In genomic region chr16:85333744-85334640, GRCh38 we compare ENCODE assay signal across 14 cellular contexts.
A peak's percentile ranks its signal among the peaks of the same experiment; 100 is the strongest.
DNase-seq lines count a peak whose midpoint lies in the region; ATAC-seq and TF ChIP-seq lines count a peak whose summit lies in the region.
"Had no signal": no experiment of that assay in that cellular context is flagged by ENCODE, and none has a peak within 500 bp of the region (broad histone marks: within the 10 kb centered on the region; RNA-seq: fewer than 3 reads in every experiment).

No MANE protein-coding gene starts in this region.

- TF ChIP-seq POLR2A in Peyer's patch (IDR thresholded peaks at IDR 0.05) (no peak), gastrocnemius medialis (IDR thresholded peaks at IDR 0.05) (no peak)

- H3K27ac Mint-ChIP-seq in GM23338: no peak overlapping the region

- peak overlapping the region; percentile 48 for H3K4me3 ChIP-seq in GM23338
- no peak overlapping the region for H3K4me3 ChIP-seq in Peyer's patch
- H3K4me3 ChIP-seq in iPS-18c (ENCODE audit: insufficient read depth, low read depth, low read length): 0 out of 2 replicates have a peak overlapping the region, but pooled peaks have one; percentile 36
- no peak overlapping the region for H3K4me3 ChIP-seq in gastrocnemius medialis
- H3K4me3 ChIP-seq: lung, SJCRH30 had no signal

- no peaks in the 10 kb centered on the region for H3K36me3 ChIP-seq in GM23338 (ENCODE audit: insufficient read depth)
- no peaks in the 10 kb centered on the region for H3K36me3 ChIP-seq in Peyer's patch
- H3K36me3 ChIP-seq in gastrocnemius medialis: no peaks in the 10 kb centered on the region
- H3K36me3 ChIP-seq: SJCRH30, spleen had no signal

- no peak overlapping the region for H3K27ac ChIP-seq in GM23338 (ENCODE audit: low read depth)
- H3K27ac ChIP-seq in Peyer's patch: peak overlapping the region in 3 of 4 donors; percentile 56 to 91 (median 90)
- H3K27ac ChIP-seq in gastrocnemius medialis: no peak overlapping the region
- H3K27ac ChIP-seq: SJCRH30, spleen had no signal

- no peak overlapping the region for H2AFZ ChIP-seq in GM23338

- DNase-seq in GM23338 (ENCODE audit: low spot score) (no peak), Peyer's patch (no peak), posterior vena cava (ENCODE audit: low spot score) (peak; percentile 77), gastrocnemius medialis (no peak), omental fat pad (ENCODE audit: low spot score) (no peak), GM19240 (ENCODE audit: insufficient read length, low spot score) (no peak), RPMI8226 (no peak)
- DNase-seq: hippocampal formation, occipital lobe, SJCRH30, spleen had no signal

- H3K4me2 ChIP-seq in GM23338: peak overlapping the region; percentile 86

- no peaks in the 10 kb centered on the region; the same call in 2 of the 3 replicates for H3K36me3 Mint-ChIP-seq in GM23338 (ENCODE audit: low read depth)

- no peaks in the 10 kb centered on the region for H3K9me3 ChIP-seq in Peyer's patch
- H3K9me3 ChIP-seq in iPS-18c (ENCODE audit: control insufficient read depth, insufficient read depth, low read length): peaks cover 2% of the 10 kb centered on the region
- H3K9me3 ChIP-seq in gastrocnemius medialis: no peaks in the 10 kb centered on the region
- H3K9me3 ChIP-seq: SJCRH30, spleen had no signal

- in situ Hi-C loops in gastrocnemius medialis (cut with MboI; ENCODE audit: low sequenced_read_pairs in 4 of 4): no loop called here

- peaks cover 62% of the 10 kb centered on the region for H3K4me1 Mint-ChIP-seq in GM23338

- ATAC-seq in GM23338: no peak
- no peak for ATAC-seq in gastrocnemius medialis
- ATAC-seq in omental fat pad (ENCODE audit: low FRiP score): no peak
- ATAC-seq: esophagus mucosa had no signal

- H3K79me2 ChIP-seq in GM23338 (replicated peaks; ENCODE audit: insufficient read depth): no peaks in the 10 kb centered on the region; the same call in 1 of the 2 replicates

- peaks cover 41% of the 10 kb centered on the region for H3K4me1 ChIP-seq in GM23338 (ENCODE audit: insufficient read depth)
- peaks cover 0 to 46% (median 9%) of the 10 kb centered on the region in 4 donors for H3K4me1 ChIP-seq in Peyer's patch
- peaks cover 9% of the 10 kb centered on the region in 2 donors for H3K4me1 ChIP-seq in gastrocnemius medialis

- peaks cover 5% of the 10 kb centered on the region; the same call in 2 of the 3 replicates for H3K9me3 Mint-ChIP-seq in GM23338

- no peaks in the 10 kb centered on the region for H3K9me2 ChIP-seq in GM23338 (ENCODE audit: insufficient read depth)

- H3K27me3 ChIP-seq in GM23338 (ENCODE audit: insufficient read depth): peaks cover 43% of the 10 kb centered on the region
- H3K27me3 ChIP-seq in Peyer's patch: no peaks in the 10 kb centered on the region
- H3K27me3 ChIP-seq in gastrocnemius medialis: no peaks in the 10 kb centered on the region
- H3K27me3 ChIP-seq: SJCRH30 had no signal

- TF ChIP-seq CTCF in GM23338 (conservative IDR thresholded peaks at IDR 0.05; ENCODE audit: low read depth in 2 of 2): no peak
- TF ChIP-seq CTCF in Peyer's patch (IDR thresholded peaks at IDR 0.05): peak in 1 of 6 experiments; percentile 2
- TF ChIP-seq CTCF in gastrocnemius medialis (IDR thresholded peaks at IDR 0.05 in 4 of 5, conservative IDR thresholded peaks at IDR 0.05 in 1 of 5): no peak
- no peak for TF ChIP-seq CTCF in omental fat pad (IDR thresholded peaks at IDR 0.05)

- peaks cover 24% of the 10 kb centered on the region for H3F3A ChIP-seq in GM23338 (replicated peaks; ENCODE audit: low read depth)

- H4K20me1 ChIP-seq in GM23338 (replicated peaks; ENCODE audit: insufficient read depth): no peaks in the 10 kb centered on the region; the same call in 1 of the 2 replicates

- H3K4me3 Mint-ChIP-seq in GM23338: peak overlapping the region; percentile 73

- H3K27me3 Mint-ChIP-seq in GM23338 (ENCODE audit: insufficient read depth, low read depth, poor library complexity): peaks cover 48% of the 10 kb centered on the region

- intact Hi-C loops in posterior vena cava (cut with DNase I) (no loop called here), gastrocnemius medialis (cut with DNase I; ENCODE audit: low total_unique reads) (no loop called here)

TF ChIP-seq in GM23338, 12 proteins besides CTCF, POLR2A, EP300 and RAD21 (continues in another document):
- no peak for TF ChIP-seq CREB1 (CRISPR knock-in tag; IDR thresholded peaks at IDR 0.05; ENCODE audit: low read depth)
- no peak for TF ChIP-seq ZNF331 (CRISPR knock-in tag; IDR thresholded peaks at IDR 0.05; ENCODE audit: low read depth)
- no peak for TF ChIP-seq EZH2 (IDR thresholded peaks at IDR 0.05; ENCODE audit: low read depth, unreplicated experiment)
- no peak for TF ChIP-seq NANOG (IDR thresholded peaks at IDR 0.05; ENCODE audit: borderline replicate concordance)
- TF ChIP-seq POLR2AphosphoS5 (IDR thresholded peaks at IDR 0.05; ENCODE audit: low read depth): no peak
- no peak for TF ChIP-seq JUNB (IDR thresholded peaks at IDR 0.05; ENCODE audit: unreplicated experiment)
- TF ChIP-seq STAT1 (IDR thresholded peaks at IDR 0.05; ENCODE audit: unreplicated experiment): no peak
- no peak for TF ChIP-seq ZNF462 (CRISPR knock-in tag; IDR thresholded peaks at IDR 0.05)
- no peak for TF ChIP-seq EZH2phosphoT487 (IDR thresholded peaks at IDR 0.05; ENCODE audit: unreplicated experiment)

Comparison
In these comparisons a context has a peak if more than half of its experiments do, and no peak if none do; other contexts are left out.
1. H3K27ac ChIP-seq: peak in Peyer's patch (3 of 4); none in GM23338 (single experiment) and gastrocnemius medialis (0 of 4).
2. H3K4me3 ChIP-seq: peak in GM23338 (single experiment) and iPS-18c (single experiment); none in Peyer's patch (0 of 4) and gastrocnemius medialis (0 of 4).